Comparison of ENCODE assay signal across 26 cellular contexts in the genomic region with DNA sequence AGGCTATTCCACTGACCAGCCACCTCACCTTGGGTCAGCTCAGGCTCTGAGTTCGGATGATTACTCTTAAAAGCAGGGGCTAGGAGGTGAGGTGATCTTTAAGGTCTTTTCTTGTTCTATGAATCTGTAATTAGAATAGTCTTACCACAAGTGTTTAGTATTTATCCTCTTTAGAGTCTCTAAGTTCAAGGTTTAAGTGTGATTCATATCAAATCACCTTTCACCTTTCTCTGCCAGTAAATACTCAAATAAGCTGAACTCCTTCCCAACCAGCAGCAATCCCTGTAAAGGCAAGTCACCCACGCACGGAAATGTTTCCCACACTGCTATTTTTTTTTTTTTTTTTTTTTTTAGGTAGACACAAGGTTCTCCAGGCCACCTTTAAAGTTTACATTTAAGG.
"Had no signal": no experiment of that assay in that cellular context is flagged by ENCODE, and none has a peak within 500 bp of the region (broad histone marks: within the 10 kb centered on the region; RNA-seq: fewer than 3 reads in every experiment).

No MANE protein-coding gene starts in this region.

- DNase-seq: activated CD4-positive, alpha-beta T cell treated with anti-CD3 and anti-CD28 coated beads for 4 hours; activated CD4-positive, alpha-beta T cell treated with anti-CD3 and anti-CD28 coated beads, Interleukin-2, amount 10 ng/mL, durations not matched to agents 7 days and 5 days; activated CD4-positive, alpha-beta T cell treated with anti-CD3 and anti-CD28 coated beads, Interleukin-2, amount 50 U/mL, for 48 hours; activated CD4-positive, CD25-positive, alpha-beta regulatory T cell; activated CD4-positive, CD25-positive, alpha-beta regulatory T cell treated with anti-CD3 and anti-CD28 coated beads, Interleukin-2, amount 50 U/mL, for 72 hours; activated CD8-positive, alpha-beta memory T cell treated with anti-CD3 and anti-CD28 coated beads, Interleukin-2, amount 50 U/mL, for 48 hours; activated effector memory CD4-positive, alpha-beta T cell treated with anti-CD3 and anti-CD28 coated beads, Interleukin-2, amount 50 U/mL, for 16 hours; activated naive CD4-positive, alpha-beta T cell treated with anti-CD3 and anti-CD28 coated beads for 36 hours; activated naive CD8-positive, alpha-beta T cell treated with anti-CD3 and anti-CD28 coated beads for 36 hours; activated naive CD8-positive, alpha-beta T cell treated with anti-CD3 and anti-CD28 coated beads, Interleukin-2, amount 50 U/mL, for 24 hours; adrenal gland; amygdala; aorta; body of pancreas; cortex of kidney; dermis blood vessel endothelial cell; effector CD4-positive, alpha-beta T cell; effector memory CD8-positive, alpha-beta T cell; erythroblast; foreskin keratinocyte; gastrocnemius medialis; glutamatergic neuron; heart left ventricle; T-helper 2 cell had no signal

- H3K27ac Mint-ChIP-seq: activated CD4-positive, alpha-beta T cell treated with anti-CD3 and anti-CD28 coated beads, Interleukin-2, amount 10 ng/mL, durations not matched to agents 7 days and 5 days; activated naive CD4-positive, alpha-beta T cell treated with anti-CD3 and anti-CD28 coated beads for 36 hours; activated naive CD4-positive, alpha-beta T cell treated with anti-CD3 and anti-CD28 coated beads, Interleukin-2, amount 50 U/mL, for 24 hours; activated naive CD8-positive, alpha-beta T cell treated with anti-CD3 and anti-CD28 coated beads for 36 hours; activated naive CD8-positive, alpha-beta T cell treated with anti-CD3 and anti-CD28 coated beads, Interleukin-2, amount 50 U/mL, for 24 hours; activated T-helper 2 cell treated with anti-CD3 and anti-CD28 coated beads, Interferon-gamma antibody, Interleukin-2, Interleukin-4, amounts not matched to agents 10 μg/mL and 5 μg/mL and 100 μg/mL, durations not matched to agents 14 hours and 24 hours and 36 hours; effector memory CD8-positive, alpha-beta T cell had no signal

- H3K9me3 Mint-ChIP-seq: activated CD4-positive, alpha-beta T cell treated with anti-CD3 and anti-CD28 coated beads, Interleukin-2, amount 10 ng/mL, durations not matched to agents 7 days and 5 days; activated naive CD4-positive, alpha-beta T cell treated with anti-CD3 and anti-CD28 coated beads for 36 hours; activated naive CD4-positive, alpha-beta T cell treated with anti-CD3 and anti-CD28 coated beads, Interleukin-2, amount 50 U/mL, for 24 hours; activated naive CD8-positive, alpha-beta T cell treated with anti-CD3 and anti-CD28 coated beads for 36 hours; activated naive CD8-positive, alpha-beta T cell treated with anti-CD3 and anti-CD28 coated beads, Interleukin-2, amount 50 U/mL, for 24 hours; activated T-helper 2 cell treated with anti-CD3 and anti-CD28 coated beads, Interferon-gamma antibody, Interleukin-2, Interleukin-4, amounts not matched to agents 10 μg/mL and 5 μg/mL and 100 μg/mL, durations not matched to agents 14 hours and 24 hours and 36 hours; effector memory CD8-positive, alpha-beta T cell had no signal

- H3K4me1 Mint-ChIP-seq: activated CD4-positive, alpha-beta T cell treated with anti-CD3 and anti-CD28 coated beads, Interleukin-2, amount 10 ng/mL, durations not matched to agents 7 days and 5 days; activated naive CD4-positive, alpha-beta T cell treated with anti-CD3 and anti-CD28 coated beads, Interleukin-2, amount 50 U/mL, for 24 hours; activated naive CD8-positive, alpha-beta T cell treated with anti-CD3 and anti-CD28 coated beads, Interleukin-2, amount 50 U/mL, for 24 hours had no signal

- H3K27me3 Mint-ChIP-seq: activated CD4-positive, alpha-beta T cell treated with anti-CD3 and anti-CD28 coated beads, Interleukin-2, amount 10 ng/mL, durations not matched to agents 7 days and 5 days; activated naive CD4-positive, alpha-beta T cell treated with anti-CD3 and anti-CD28 coated beads, Interleukin-2, amount 50 U/mL, for 24 hours; activated naive CD8-positive, alpha-beta T cell treated with anti-CD3 and anti-CD28 coated beads for 36 hours; activated naive CD8-positive, alpha-beta T cell treated with anti-CD3 and anti-CD28 coated beads, Interleukin-2, amount 50 U/mL, for 24 hours; effector memory CD8-positive, alpha-beta T cell had no signal

- H3K4me3 Mint-ChIP-seq: activated CD4-positive, alpha-beta T cell treated with anti-CD3 and anti-CD28 coated beads, Interleukin-2, amount 10 ng/mL, durations not matched to agents 7 days and 5 days; activated naive CD4-positive, alpha-beta T cell treated with anti-CD3 and anti-CD28 coated beads for 36 hours; activated naive CD4-positive, alpha-beta T cell treated with anti-CD3 and anti-CD28 coated beads, Interleukin-2, amount 50 U/mL, for 24 hours; activated naive CD8-positive, alpha-beta T cell treated with anti-CD3 and anti-CD28 coated beads for 36 hours; activated naive CD8-positive, alpha-beta T cell treated with anti-CD3 and anti-CD28 coated beads, Interleukin-2, amount 50 U/mL, for 24 hours; effector memory CD8-positive, alpha-beta T cell had no signal

- ATAC-seq: activated naive CD8-positive, alpha-beta T cell treated with anti-CD3 and anti-CD28 coated beads, Interleukin-2, amount 50 U/mL, for 24 hours; body of pancreas; effector memory CD8-positive, alpha-beta T cell; foreskin keratinocyte; gastrocnemius medialis; heart left ventricle had no signal
